8 cellular contexts compared by ENCODE assay signal in the genomic region with DNA sequence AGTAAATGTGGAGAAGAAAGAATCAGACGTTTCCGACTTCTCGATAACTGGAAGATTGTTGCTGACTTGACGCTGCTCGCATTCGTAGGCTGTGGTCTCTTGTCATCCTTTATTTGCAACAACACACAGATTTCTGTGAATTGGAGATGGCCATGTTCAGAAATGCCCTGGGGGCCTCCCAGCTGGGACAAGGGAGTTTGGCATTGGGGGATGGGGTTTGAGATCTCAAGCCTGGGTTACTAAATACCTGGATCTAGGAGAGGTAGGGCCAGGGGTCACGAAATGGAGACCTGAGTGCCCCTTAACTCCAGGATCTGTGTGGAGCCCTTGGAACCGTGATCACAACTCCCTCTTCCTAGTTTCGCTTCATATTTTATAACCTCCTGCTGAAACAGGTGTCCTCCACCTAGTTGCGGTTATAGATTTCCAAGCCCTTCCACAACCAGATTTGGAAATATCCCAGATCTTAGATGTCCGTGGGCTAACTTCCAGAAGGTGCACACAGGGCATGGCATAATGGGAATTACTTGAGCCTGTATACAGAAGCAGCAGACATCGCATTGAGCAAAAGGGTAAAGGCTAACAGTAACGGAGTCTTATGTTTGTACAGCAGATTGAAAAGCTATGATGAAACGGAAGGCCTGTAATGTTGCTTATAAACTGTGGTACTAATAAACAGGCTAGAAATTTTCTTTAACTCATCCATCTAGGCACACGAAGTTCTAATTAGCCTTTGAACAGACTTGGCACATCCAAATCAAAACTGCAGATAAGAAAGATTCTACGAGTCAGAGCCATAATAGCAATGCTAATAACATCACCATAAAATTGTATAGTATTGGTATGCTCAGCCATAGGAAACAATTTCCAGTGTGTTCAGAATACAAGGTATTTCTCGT. TPM values are rescaled to one million over a fixed set of nuclear protein-coding genes. Genes with fewer than 3 reads are reported as not detected.
DNase-seq lines count a peak whose midpoint lies in the region; ATAC-seq and TF ChIP-seq lines count a peak whose summit lies in the region.

No MANE protein-coding gene starts in this region.

- H3K4me2 ChIP-seq in BLaER1: peak overlapping the region; percentile 91

- H3K27ac Mint-ChIP-seq in T-helper 2 cell treated with Interferon-gamma antibody and Interleukin-4, amounts not matched to agents 5 μg/mL and 100 μg/mL, for 36 hours: no peak overlapping the region

- H3K27me3 Mint-ChIP-seq in T-helper 2 cell treated with Interferon-gamma antibody and Interleukin-4, amounts not matched to agents 5 μg/mL and 100 μg/mL, for 36 hours (ENCODE audit: low read depth): no peaks in the 10 kb centered on the region

- H3K36me3 Mint-ChIP-seq in T-helper 2 cell treated with Interferon-gamma antibody and Interleukin-4, amounts not matched to agents 5 μg/mL and 100 μg/mL, for 36 hours (ENCODE audit: low read depth): peaks cover 2% of the 10 kb centered on the region

- intact Hi-C loops in right lobe of liver (cut with DNase I) (no loop called here), testis (cut with DNase I; ENCODE audit: low total_unique reads) (no loop called here)

- peaks cover 14% of the 10 kb centered on the region for H3K27me3 ChIP-seq in BLaER1
- H3K27me3 ChIP-seq in right lobe of liver: no peaks in the 10 kb centered on the region
- no peaks in the 10 kb centered on the region for H3K27me3 ChIP-seq in testis

- H3K4me3 Mint-ChIP-seq in T-helper 2 cell treated with Interferon-gamma antibody and Interleukin-4, amounts not matched to agents 5 μg/mL and 100 μg/mL, for 36 hours: no peak overlapping the region

- H3K9me3 Mint-ChIP-seq in T-helper 2 cell treated with Interferon-gamma antibody and Interleukin-4, amounts not matched to agents 5 μg/mL and 100 μg/mL, for 36 hours: no peaks in the 10 kb centered on the region

- H3K36me3 ChIP-seq in BLaER1 (no peaks in the 10 kb centered on the region), right lobe of liver (no peaks in the 10 kb centered on the region), testis (ENCODE audit: low read depth, missing control alignments) (no peaks in the 10 kb centered on the region)

- peak overlapping the region; percentile 79 for H3K27ac ChIP-seq in BLaER1
- peak overlapping the region; percentile 90 for H3K27ac ChIP-seq in cingulate gyrus (ENCODE audit: low read depth, low read length)
- H3K27ac ChIP-seq in right lobe of liver: peak overlapping the region; percentile 87 to 99 (median 93)
- peak overlapping the region; percentile 89 to 100 for H3K27ac ChIP-seq in testis

- peak; percentile 1 to 26 (median 5) for ATAC-seq in right lobe of liver
- ATAC-seq in HG03432 (IDR thresholded peaks at IDR 0.05; ENCODE audit: unreplicated experiment): no peak
- ATAC-seq in HG03159 (IDR thresholded peaks at IDR 0.05; ENCODE audit: unreplicated experiment): no peak

- no peaks in the 10 kb centered on the region for H3K9me3 ChIP-seq in BLaER1
- no peaks in the 10 kb centered on the region for H3K9me3 ChIP-seq in right lobe of liver
- no peaks in the 10 kb centered on the region for H3K9me3 ChIP-seq in testis

- DNase-seq in HCEC 1CT: peak; percentile 5
- DNase-seq in T-helper 2 cell treated with Interferon-gamma antibody and Interleukin-4, amounts not matched to agents 5 μg/mL and 100 μg/mL, for 36 hours (ENCODE audit: low spot score): peak; percentile 23
- DNase-seq in right lobe of liver: peak in 1 of 3 donors; percentile 59
- peak; percentile 52 for DNase-seq in testis

- no peaks in the 10 kb centered on the region for H4K20me1 ChIP-seq in BLaER1

- H3K4me3 ChIP-seq in BLaER1 (peak overlapping the region; percentile 78), right lobe of liver (peak overlapping the region; percentile 48 to 91 (median 83)), testis (peak overlapping the region; percentile 91 to 97)

- peak overlapping the region; percentile 82 for H3K9ac ChIP-seq in BLaER1

- 1% methylated on average over 17 of the region's 17 CpGs for WGBS in right lobe of liver (ENCODE audit: insufficient coverage, low coverage, low lambda C conversion rate, missing lambda C conversion rate)
- 2% methylated on average over 17 of the region's 17 CpGs for WGBS in testis, 2 donors

- H3K4me1 Mint-ChIP-seq in T-helper 2 cell treated with Interferon-gamma antibody and Interleukin-4, amounts not matched to agents 5 μg/mL and 100 μg/mL, for 36 hours (ENCODE audit: low read depth): peaks cover 22% of the 10 kb centered on the region

- TF ChIP-seq CTCF in right lobe of liver (IDR thresholded peaks at IDR 0.05) (no peak), testis (IDR thresholded peaks at IDR 0.05) (no peak)

- H3K4me1 ChIP-seq in BLaER1 (peaks cover 33% of the 10 kb centered on the region), right lobe of liver (peaks cover 0 to 31% (median 5%) of the 10 kb centered on the region in 4 donors), testis (peaks cover 18% of the 10 kb centered on the region)

- peak; percentile 21 for TF ChIP-seq POLR2A in right lobe of liver (IDR thresholded peaks at IDR 0.05)
- no peak for TF ChIP-seq POLR2A in testis (IDR thresholded peaks at IDR 0.05)

RNA-seq across cellular contexts. Expression of a gene that starts 1.0 kb away (rescaled TPM):
- total RNA-seq in right lobe of liver (10 to 100 TPM; 12.1 to 20.3 (median 17.6) TPM), testis (10 to 100 TPM; 22.7 to 25.4 TPM)
- 8.6 TPM for polyA plus RNA-seq in testis (ENCODE audit: insufficient read depth, low read depth, low replicate concordance)

RNA-seq across cellular contexts. Expression of a gene that starts 48.6 kb away (rescaled TPM):
- 100 to 1,000 TPM in 2 of 6 experiments, 10 to 100 TPM in 4; 56.1 to 130 (median 60.9) TPM for total RNA-seq in right lobe of liver
- total RNA-seq in testis: 100 to 1,000 TPM; 139 to 174 TPM
- 100.0 TPM for polyA plus RNA-seq in testis (ENCODE audit: insufficient read depth, low read depth, low replicate concordance)

RNA-seq across cellular contexts. Expression of a gene that starts 49.4 kb away (rescaled TPM):
- total RNA-seq in right lobe of liver: 10 to 100 TPM; 39.6 to 52.7 (median 47.7) TPM
- total RNA-seq in testis: 10 to 100 TPM; 51.6 to 55.9 TPM
- polyA plus RNA-seq in testis (ENCODE audit: insufficient read depth, low read depth, low replicate concordance): 37.8 TPM

Comparison
In these comparisons a context has a peak if more than half of its experiments do, and no peak if none do; other contexts are left out.
1. ATAC-seq: peak in right lobe of liver (4 of 4); none in HG03432 (single experiment) and HG03159 (single experiment).
2. Peak in every context shown above with its lines, with median percentiles within 50 percentile points of each other: H3K27ac ChIP-seq and H3K4me3 ChIP-seq.